20 cellular contexts compared by ENCODE assay signal in genomic region chr7:31068006-31068675, GRCh38. TPM values are rescaled to one million over a fixed set of nuclear protein-coding genes. Genes with fewer than 3 reads are reported as not detected.
DNase-seq lines count a peak whose midpoint lies in the region; ATAC-seq and TF ChIP-seq lines count a peak whose summit lies in the region.
"Had no signal": no experiment of that assay in that cellular context is flagged by ENCODE, and none has a peak within 500 bp of the region (broad histone marks: within the 10 kb centered on the region; RNA-seq: fewer than 3 reads in every experiment).

No MANE protein-coding gene starts in this region.

- H3K4me1 ChIP-seq in RWPE2 (ENCODE audit: insufficient read depth, poor library complexity, severe bottlenecking) (no peaks in the 10 kb centered on the region), hepatocyte (ENCODE audit: insufficient read depth) (no peaks in the 10 kb centered on the region), stomach (no peaks in the 10 kb centered on the region)
- H3K4me1 ChIP-seq: A549, BLaER1 had no signal

- TF ChIP-seq POLR2A in stomach (IDR thresholded peaks at IDR 0.05), result no peak

- ATAC-seq in RWPE2 (ENCODE audit: low read depth), result no peak
- ATAC-seq in HG03175 (IDR thresholded peaks at IDR 0.05; ENCODE audit: unreplicated experiment), result no peak
- ATAC-seq: A549, HepG2 had no signal

- H3K4me2 ChIP-seq in hepatocyte, result no peak overlapping the region
- H3K4me2 ChIP-seq: A549, BLaER1 had no signal

- no peaks in the 10 kb centered on the region for H3K36me3 Mint-ChIP-seq in glutamatergic neuron (ENCODE audit: unreplicated experiment)
- H3K36me3 Mint-ChIP-seq: CD14-positive monocyte; CD4-positive, alpha-beta memory T cell had no signal

- H3K4me3 ChIP-seq in RWPE2 (ENCODE audit: severe bottlenecking) (no peak overlapping the region), hepatocyte (no peak overlapping the region), stomach (no peak overlapping the region)
- H3K4me3 ChIP-seq: A549, BLaER1, GM23248 had no signal

- H4K20me1 ChIP-seq in hepatocyte (ENCODE audit: insufficient read depth, poor library complexity, severe bottlenecking), result no peaks in the 10 kb centered on the region
- H4K20me1 ChIP-seq: BLaER1 had no signal

- TF ChIP-seq CTCF in RWPE2 (IDR thresholded peaks at IDR 0.05; ENCODE audit: poor library complexity, severe bottlenecking) (no peak), glutamatergic neuron (IDR thresholded peaks at IDR 0.05; ENCODE audit: partially characterized antibody, unreplicated experiment) (no peak), hepatocyte (IDR thresholded peaks at IDR 0.05; ENCODE audit: poor library complexity) (no peak), stomach (IDR thresholded peaks at IDR 0.05) (no peak)

- whole genome bisulfite sequencing in hepatocyte (ENCODE audit: low lambda C conversion rate, missing lambda C conversion rate), result 91% methylated on average over 16 of the region's 16 CpGs
- WGBS in stomach, 5 donors, result 85 to 94% (median 88%) methylated on average over 13 to 16 of the region's 16 CpGs

- no peak overlapping the region for H3K27ac Mint-ChIP-seq in glutamatergic neuron (ENCODE audit: unreplicated experiment)
- H3K27ac Mint-ChIP-seq: CD14-positive monocyte; CD4-positive, alpha-beta memory T cell had no signal

- peaks cover 2% of the 10 kb centered on the region for H3K9me3 Mint-ChIP-seq in glutamatergic neuron (ENCODE audit: unreplicated experiment)
- H3K9me3 Mint-ChIP-seq: CD4-positive, alpha-beta memory T cell had no signal

- H3K9me3 ChIP-seq in RWPE2 (ENCODE audit: severe bottlenecking) (no peaks in the 10 kb centered on the region), hepatocyte (ENCODE audit: low read depth) (no peaks in the 10 kb centered on the region), stomach (no peaks in the 10 kb centered on the region)
- H3K9me3 ChIP-seq: A549, BLaER1 had no signal

- H2AFZ ChIP-seq in hepatocyte, result no peak overlapping the region
- H2AFZ ChIP-seq: GM23248 had no signal

- DNase-seq in activated effector memory CD4-positive, alpha-beta T cell treated with anti-CD3 and anti-CD28 coated beads, Interleukin-2, amount 50 U/mL, for 16 hours, result peak; percentile 47
- no peak for DNase-seq in activated effector memory CD4-positive, alpha-beta T cell treated with Interleukin-2 at 50 U/mL for 16 hours
- DNase-seq in RWPE2 (ENCODE audit: low spot score), result peak; percentile 29
- peak; percentile 4 for DNase-seq in glutamatergic neuron
- DNase-seq in posterior vena cava (ENCODE audit: low spot score), result peak; percentile 24
- no peak for DNase-seq in hepatocyte (ENCODE audit: low spot score)
- DNase-seq in stomach, result no peak
- DNase-seq: AML-193; CD4-positive, alpha-beta memory T cell; DMS153; DMS79; GDM1; GM23248; HCEC 1CT had no signal

- H3K4me3 Mint-ChIP-seq in glutamatergic neuron (ENCODE audit: unreplicated experiment), result no peak overlapping the region
- H3K4me3 Mint-ChIP-seq: CD14-positive monocyte; CD4-positive, alpha-beta memory T cell had no signal

- no peak overlapping the region for H3K27ac ChIP-seq in RWPE2 (ENCODE audit: poor library complexity, severe bottlenecking)
- no peak overlapping the region for H3K27ac ChIP-seq in hepatocyte
- no peak overlapping the region for H3K27ac ChIP-seq in stomach
- H3K27ac ChIP-seq: 22Rv1, A549, BLaER1, GM23248 had no signal

- H3K36me3 ChIP-seq in RWPE2 (ENCODE audit: low read depth) (no peaks in the 10 kb centered on the region), hepatocyte (replicated peaks; ENCODE audit: insufficient read depth, low read depth) (no peaks in the 10 kb centered on the region), stomach (no peaks in the 10 kb centered on the region)
- H3K36me3 ChIP-seq: BLaER1 had no signal

- no peaks in the 10 kb centered on the region for H3K27me3 Mint-ChIP-seq in glutamatergic neuron (ENCODE audit: unreplicated experiment)

- H3K4me1 Mint-ChIP-seq in glutamatergic neuron (ENCODE audit: low read depth, unreplicated experiment), result no peaks in the 10 kb centered on the region
- H3K4me1 Mint-ChIP-seq: CD14-positive monocyte; CD4-positive, alpha-beta memory T cell had no signal

- no peaks in the 10 kb centered on the region for H3K79me2 ChIP-seq in hepatocyte

- H3K9me2 ChIP-seq in hepatocyte (replicated peaks; ENCODE audit: insufficient read depth), result no peaks in the 10 kb centered on the region

- intact Hi-C loops in posterior vena cava (cut with DNase I) (no loop called here), stomach (cut with DNase I; ENCODE audit: low total_unique reads) (no loop called here)

- H3K27me3 ChIP-seq in RWPE2 (ENCODE audit: insufficient read depth, poor library complexity, severe bottlenecking) (no peaks in the 10 kb centered on the region), hepatocyte (no peaks in the 10 kb centered on the region), stomach (peaks cover 0 to under 1% (median 0%) of the 10 kb centered on the region in 3 donors)
- H3K27me3 ChIP-seq: BLaER1 had no signal

- TF ChIP-seq EP300 in stomach (IDR thresholded peaks at IDR 0.05), result no peak

RNA-seq across cellular contexts. Expression of gene ADCYAP1R1, which starts 16.0 kb away (rescaled TPM):
- 0.71 TPM for total RNA-seq in glutamatergic neuron (ENCODE audit: unreplicated experiment)
- total RNA-seq in posterior vena cava, result 1 to 10 TPM; 1.8 to 4.3 TPM
- total RNA-seq in hepatocyte, result 0.08 and 0.10 TPM in 2 replicates
- polyA plus RNA-seq in hepatocyte, result 0.17 TPM in 1 of 2 replicates, not detected in the other
- 10 to 100 TPM in 1 of 5 donors, 1 to 10 TPM in 2, under 1 TPM in 2; 0.58 to 20.1 (median 4.8) TPM for total RNA-seq in stomach
- polyA plus RNA-seq in stomach, result under 1 TPM; 0.25 to 0.80 (median 0.31) TPM
- total RNA-seq: CD4-positive, alpha-beta memory T cell; GM23248; HepG2 had no signal
- polyA plus RNA-seq: CD14-positive monocyte; CD4-positive, alpha-beta memory T cell; HepG2 had no signal

Comparison
In these comparisons a context has a peak if more than half of its experiments do, and no peak if none do; other contexts are left out.
1. DNase-seq: peak in activated effector memory CD4-positive, alpha-beta T cell treated with anti-CD3 and anti-CD28 coated beads, Interleukin-2, amount 50 U/mL, for 16 hours (single experiment), RWPE2 (single experiment), glutamatergic neuron (single experiment) and posterior vena cava (single experiment); none in activated effector memory CD4-positive, alpha-beta T cell treated with Interleukin-2 at 50 U/mL for 16 hours (single experiment), hepatocyte (single experiment) and stomach (single experiment).